Comparison of ENCODE assay signal across 8 cellular contexts in the genomic region with DNA sequence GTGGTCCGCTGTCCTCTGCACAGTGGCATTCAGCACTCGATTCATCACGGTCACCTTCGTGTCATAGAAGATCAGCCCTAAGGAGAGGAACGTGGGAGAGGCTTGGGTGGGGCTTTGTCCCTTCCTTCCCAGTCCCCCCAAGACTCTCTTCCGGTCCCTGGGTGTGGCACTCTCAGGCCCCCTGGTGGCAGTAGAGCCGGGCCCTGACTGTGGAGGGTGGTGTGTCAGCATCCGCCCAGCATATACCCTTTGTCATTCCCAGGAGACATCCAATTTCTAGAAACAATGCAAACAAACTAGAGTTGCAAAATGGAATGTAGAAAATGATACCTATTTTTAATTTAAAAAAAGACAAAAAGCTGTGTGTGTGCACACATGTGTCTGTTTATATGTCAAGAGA. TPM values are rescaled to one million over a fixed set of nuclear protein-coding genes. Genes with fewer than 3 reads are reported as not detected.
DNase-seq lines count a peak whose midpoint lies in the region; ATAC-seq, FAIRE-seq and TF ChIP-seq lines count a peak whose summit lies in the region.

No MANE protein-coding gene starts in this region.

- intact Hi-C loops in activated B cell treated with CpG ODN at 0.5 μM for 24 hours (cut with micrococcal nuclease) = loop anchor here (1.0 kb wide), 2 partner anchors 61 to 225 kb away; no protein-coding TSS in a partner anchor

- no peak overlapping the region for H3K4me3 Mint-ChIP-seq in activated B cell treated with CpG ODN at 0.5 μM for 24 hours

- peaks cover 6% of the 10 kb centered on the region for H3K4me1 Mint-ChIP-seq in activated B cell treated with CpG ODN at 0.5 μM for 24 hours

- peaks cover 46% of the 10 kb centered on the region for H3K36me3 Mint-ChIP-seq in activated B cell treated with CpG ODN at 0.5 μM for 24 hours (ENCODE audit: low read depth)

- POLR2A ChIA-PET in AG04449 (lab: Yijun Ruan, JAX) = no interaction called here
- POLR2A ChIA-PET in activated B cell treated with CpG ODN at 0.5 μM for 24 hours (lab: Charles Lee) = no interaction called here

- ATAC-seq in activated B cell treated with CpG ODN at 0.5 μM for 24 hours (ENCODE audit: low read depth) (peak; percentile 66), left lobe of liver (no peak)

- H3K27me3 Mint-ChIP-seq in activated B cell treated with CpG ODN at 0.5 μM for 24 hours = no peaks in the 10 kb centered on the region

- TF ChIP-seq CTCF in AG04449 (IDR thresholded peaks at IDR 0.05; ENCODE audit: insufficient read depth, low read length, missing control alignments) (peak; percentile 57), activated B cell treated with CpG ODN at 0.5 μM for 24 hours (IDR thresholded peaks at IDR 0.05) (no peak), fibroblast of villous mesenchyme (IDR thresholded peaks at IDR 0.05; ENCODE audit: insufficient read depth, low read depth, low read length) (peak; percentile 70)

- H3K9me3 Mint-ChIP-seq in activated B cell treated with CpG ODN at 0.5 μM for 24 hours = no peaks in the 10 kb centered on the region

- CTCF ChIA-PET in AG04449 (lab: Yijun Ruan, JAX) = no interaction called here
- CTCF ChIA-PET in activated B cell treated with CpG ODN at 0.5 μM for 24 hours (lab: Charles Lee) = interaction anchor here (1.2 kb wide), 1 partner anchor 226 kb away, joined by 4 read pairs; no protein-coding TSS in a partner anchor

- no peak for TF ChIP-seq POLR2A in H54 (IDR thresholded peaks at IDR 0.05; ENCODE audit: low read depth, low read length)

- FAIRE-seq in H54 (lab: Jason Lieb, UNC) = no peak

- DNase-seq in AG04449 (ENCODE audit: low read depth, low spot score) (no peak), H54 (ENCODE audit: insufficient read length, low spot score) (peak; percentile 47), activated B cell treated with CpG ODN at 0.5 μM for 24 hours (no peak), fibroblast of villous mesenchyme (ENCODE audit: low read depth) (peak; percentile 15), substantia nigra (lab: John Stamatoyannopoulos, UW) (peak in 6 of 49 donors; percentile 12 to 23 (median 16)), left lobe of liver (ENCODE audit: low spot score) (no peak), NCI-H748 (lab: John Stamatoyannopoulos, UW; ENCODE audit: unreplicated experiment) (no peak), superior temporal gyrus (ENCODE audit: extremely low spot score) (no peak)

- H3K4me3 ChIP-seq in AG04449 (ENCODE audit: low read depth, low read length) = no peak overlapping the region
- H3K4me3 ChIP-seq in fibroblast of villous mesenchyme (ENCODE audit: low read depth, low read length) = no peak overlapping the region

- no peak overlapping the region for H3K27ac Mint-ChIP-seq in activated B cell treated with CpG ODN at 0.5 μM for 24 hours

- H3K27ac ChIP-seq in substantia nigra (ENCODE audit: low read depth, low read length, poor library complexity, severe bottlenecking) = peak overlapping the region; percentile 49

RNA-seq across cellular contexts. Expression of gene TRAFD1, which starts 45.0 kb away (rescaled TPM):
- total RNA-seq in activated B cell treated with CpG ODN at 0.5 μM for 24 hours (47.8 and 51.0 TPM in 2 replicates), fibroblast of villous mesenchyme (30.0 and 47.5 TPM in 2 replicates), left lobe of liver (9.8 TPM)

Comparison
In these comparisons a context has a peak if more than half of its experiments do, and no peak if none do; other contexts are left out.
1. DNase-seq: peak in H54 (single experiment) and fibroblast of villous mesenchyme (single experiment); none in AG04449 (single experiment), activated B cell treated with CpG ODN at 0.5 μM for 24 hours (single experiment), left lobe of liver (single experiment), NCI-H748 (single experiment) and superior temporal gyrus (single experiment).